Comparison of ENCODE assay signal across 23 cellular contexts in genomic region chr9:101428909-101429308, GRCh38. TPM values are rescaled to one million over a fixed set of nuclear protein-coding genes. Genes with fewer than 3 reads are reported as not detected.
DNase-seq lines count a peak whose midpoint lies in the region; ATAC-seq, FAIRE-seq and TF ChIP-seq lines count a peak whose summit lies in the region.
"Had no signal": no experiment of that assay in that cellular context is flagged by ENCODE, and none has a peak within 500 bp of the region (broad histone marks: within the 10 kb centered on the region; RNA-seq: fewer than 3 reads in every experiment).

No MANE protein-coding gene starts in this region.

- no CpG with 5 or more reads among the region's 3 CpGs for WGBS in IMR-90 (ENCODE audit: extremely low coverage in 2 of 2, insufficient read length in 1 of 2), 2 experiments

- H3K27ac ChIP-seq in IMR-90 (ENCODE audit: insufficient read depth, low read length) (no peak overlapping the region), OCI-LY7 (ENCODE audit: low read depth, low read length, poor library complexity, severe bottlenecking) (peak overlapping the region; percentile 74)
- H3K27ac ChIP-seq: A549; BLaER1 treated with 17β-estradiol and CSF1 and Interleukin-3, amounts not matched to agents 10 nM and 100 nM had no signal

- no peaks in the 10 kb centered on the region for H3K79me2 ChIP-seq in OCI-LY7 (ENCODE audit: insufficient read depth, low read depth, low read length)

- POLR2A ChIA-PET in IMR-90 (lab: Charles Lee; ENCODE audit: unreplicated experiment) = no interaction called here
- POLR2A ChIA-PET in OCI-LY7 (lab: Charles Lee) = interaction anchor here (0.7 to 1.7 kb wide), 4 partner anchors 8 to 104 kb away, joined by 3 to 4 read pairs (median 3); partner anchors contain the start of genes MRPL50 and ZNF189

- no peaks in the 10 kb centered on the region for H3K9me1 ChIP-seq in IMR-90 (ENCODE audit: insufficient read depth, low read length)

- FAIRE-seq in GM19239 (lab: Jason Lieb, UNC) = no peak
- FAIRE-seq: A549, GM12878 had no signal

- H2BK20ac ChIP-seq in IMR-90 (ENCODE audit: low read depth, low read length) = no peak overlapping the region

- no peak overlapping the region for H4K5ac ChIP-seq in IMR-90 (ENCODE audit: low read depth, low read length)

- peaks cover 6% of the 10 kb centered on the region for H3K36me3 Mint-ChIP-seq in Calu3 (ENCODE audit: insufficient read depth, unreplicated experiment)
- H3K36me3 Mint-ChIP-seq: CD14-positive monocyte; CD8-positive, alpha-beta memory T cell had no signal

- H3K9me3 Mint-ChIP-seq in Calu3 (ENCODE audit: low read depth, unreplicated experiment) = peaks cover 6% of the 10 kb centered on the region
- H3K9me3 Mint-ChIP-seq: CD4-positive, alpha-beta T cell had no signal

- TF ChIP-seq CTCF in Calu3 (IDR thresholded peaks at IDR 0.05; ENCODE audit: unreplicated experiment) = no peak
- TF ChIP-seq CTCF in IMR-90 (conservative IDR thresholded peaks at IDR 0.05; ENCODE audit: low read depth, low read length) = no peak
- no peak for TF ChIP-seq CTCF in OCI-LY7 (conservative IDR thresholded peaks at IDR 0.05; ENCODE audit: low read length)

- H2BK120ac ChIP-seq in IMR-90 (ENCODE audit: low read depth, low read length) = no peak overlapping the region

- peaks cover 22% of the 10 kb centered on the region for H3K4me1 Mint-ChIP-seq in Calu3 (ENCODE audit: low read depth, unreplicated experiment)
- H3K4me1 Mint-ChIP-seq: CD14-positive monocyte; CD8-positive, alpha-beta memory T cell had no signal

- no peak overlapping the region for H2AK9ac ChIP-seq in IMR-90 (replicated peaks; ENCODE audit: low read depth, low read length, poor library complexity)

- no peaks in the 10 kb centered on the region for H3K4me1 ChIP-seq in IMR-90 (ENCODE audit: control insufficient read depth, insufficient read depth, low read length)
- peaks cover 21% of the 10 kb centered on the region for H3K4me1 ChIP-seq in OCI-LY7 (ENCODE audit: insufficient read depth, low read length, poor library complexity, severe bottlenecking)
- H3K4me1 ChIP-seq: A549; BE2C; BLaER1 treated with 17β-estradiol and CSF1 and Interleukin-3, amounts not matched to agents 10 nM and 100 nM had no signal

- no peak overlapping the region for H3K23ac ChIP-seq in IMR-90 (ENCODE audit: low read depth, low read length)

- H3K56ac ChIP-seq in IMR-90 (ENCODE audit: extremely low read depth, insufficient read depth, low read length) = no peak overlapping the region

- H4K91ac ChIP-seq in IMR-90 (ENCODE audit: insufficient read depth, low read depth, low read length) = no peak overlapping the region

- H3K4me2 ChIP-seq in IMR-90 (ENCODE audit: low read depth, low read length) (no peak overlapping the region), OCI-LY7 (ENCODE audit: low read length) (peak overlapping the region; percentile 64)
- H3K4me2 ChIP-seq: A549; BLaER1 treated with 17β-estradiol and CSF1 and Interleukin-3, amounts not matched to agents 10 nM and 100 nM had no signal

- TF ChIP-seq RAD21 in IMR-90 (IDR thresholded peaks at IDR 0.05; ENCODE audit: low read length) = no peak

- H3K9ac ChIP-seq in IMR-90 (ENCODE audit: low read depth, low read length) = no peak overlapping the region
- H3K9ac ChIP-seq: BLaER1 treated with 17β-estradiol and CSF1 and Interleukin-3, amounts not matched to agents 10 nM and 100 nM had no signal

- no peaks in the 10 kb centered on the region for H3K36me3 ChIP-seq in IMR-90 (ENCODE audit: control insufficient read depth, insufficient read depth, low read length)
- no peaks in the 10 kb centered on the region for H3K36me3 ChIP-seq in OCI-LY7 (ENCODE audit: insufficient read depth, low read length)
- H3K36me3 ChIP-seq: BE2C; BLaER1 treated with 17β-estradiol and CSF1 and Interleukin-3, amounts not matched to agents 10 nM and 100 nM had no signal

- intact Hi-C loops in Calu3 (cut with micrococcal nuclease; ENCODE audit: unreplicated experiment) (no loop called here), IMR-90 (cut with micrococcal nuclease) (no loop called here), OCI-LY7 (cut with micrococcal nuclease; ENCODE audit: unreplicated experiment) (no loop called here)

- DNase-seq in Calu3 (no peak), IMR-90 (no peak), OCI-LY7 (ENCODE audit: low spot score) (no peak), left lobe of liver (ENCODE audit: low spot score) (no peak), GM19239 (ENCODE audit: insufficient read length, low spot score) (no peak), NCI-H446 treated with DMSO at 0.1 percent for 48 hours (lab: John Stamatoyannopoulos, UW) (no peak)
- DNase-seq: 8988T; ACHN; AML-193; BE2C; CD4-positive, alpha-beta T cell; CD8-positive, alpha-beta memory T cell; DND-41; EL; GDM1; GOT3; H7; HCEC 1CT had no signal

- H3K27me3 ChIP-seq in IMR-90 (ENCODE audit: control insufficient read depth, insufficient read depth, low read length) = no peaks in the 10 kb centered on the region; the same call in 1 of the 2 replicates
- H3K27me3 ChIP-seq: BLaER1 treated with 17β-estradiol and CSF1 and Interleukin-3, amounts not matched to agents 10 nM and 100 nM had no signal

- no peak overlapping the region for H3K4me3 Mint-ChIP-seq in Calu3 (ENCODE audit: low read depth, unreplicated experiment)
- H3K4me3 Mint-ChIP-seq: CD14-positive monocyte; CD4-positive, alpha-beta T cell; CD8-positive, alpha-beta memory T cell had no signal

- ATAC-seq in IMR-90 (ENCODE audit: low read depth) (no peak), left lobe of liver (peak; percentile 0), GM21529 (IDR thresholded peaks at IDR 0.05; ENCODE audit: unreplicated experiment) (no peak)
- ATAC-seq: A549 had no signal

- H2BK5ac ChIP-seq in IMR-90 (ENCODE audit: low read depth, low read length, poor library complexity, severe bottlenecking) = no peak overlapping the region

- H2AK5ac ChIP-seq in IMR-90 (ENCODE audit: low read depth, low read length) = no peak overlapping the region

- H3K27me3 Mint-ChIP-seq in Calu3 (ENCODE audit: unreplicated experiment) = no peaks in the 10 kb centered on the region

- in situ Hi-C loops in IMR-90 (cut with MboI; ENCODE audit: low sequenced_read_pairs) = no loop called here

- no peak overlapping the region for H3K18ac ChIP-seq in IMR-90 (ENCODE audit: low read depth, low read length)

- no peak overlapping the region for H2AFZ ChIP-seq in IMR-90 (replicated peaks; ENCODE audit: low read length, poor library complexity)
- H2AFZ ChIP-seq in OCI-LY7 (ENCODE audit: low read length) = peak overlapping the region; percentile 93; the same call in 1 of the 2 replicates

- no peak overlapping the region for H3K14ac ChIP-seq in IMR-90 (replicated peaks; ENCODE audit: low read depth, low read length)

- TF ChIP-seq POLR2A in IMR-90 (IDR thresholded peaks at IDR 0.05; ENCODE audit: low read depth, low read length) = no peak

- H3K9me2 ChIP-seq in OCI-LY7 (ENCODE audit: insufficient read depth, low read length) = no peaks in the 10 kb centered on the region

- no peak overlapping the region for H4K8ac ChIP-seq in IMR-90 (ENCODE audit: low read depth in 2 of 2, low read length in 2 of 2)

- H3K4me3 ChIP-seq in IMR-90 (ENCODE audit: insufficient read depth, low read depth, low read length) (no peak overlapping the region), OCI-LY7 (ENCODE audit: low read depth, low read length, poor library complexity, severe bottlenecking) (no peak overlapping the region)
- H3K4me3 ChIP-seq: A549; BLaER1 treated with 17β-estradiol and CSF1 and Interleukin-3, amounts not matched to agents 10 nM and 100 nM; GM12878 had no signal

- peak overlapping the region; percentile 8 for H3K27ac Mint-ChIP-seq in Calu3 (ENCODE audit: unreplicated experiment)
- H3K27ac Mint-ChIP-seq: CD14-positive monocyte; CD4-positive, alpha-beta T cell; CD8-positive, alpha-beta memory T cell had no signal

- H2BK15ac ChIP-seq in IMR-90 (ENCODE audit: low read depth, low read length) = no peak overlapping the region

- H3K79me1 ChIP-seq in IMR-90 (ENCODE audit: low read depth in 1 of 2, low read length in 2 of 2) = no peaks in the 10 kb centered on the region

- no peaks in the 10 kb centered on the region for H3K9me3 ChIP-seq in IMR-90 (ENCODE audit: control insufficient read depth, insufficient read depth, low read length)
- no peaks in the 10 kb centered on the region for H3K9me3 ChIP-seq in OCI-LY7 (ENCODE audit: low read length)
- H3K9me3 ChIP-seq: A549; BE2C; BLaER1 treated with 17β-estradiol and CSF1 and Interleukin-3, amounts not matched to agents 10 nM and 100 nM had no signal

- CTCF ChIA-PET in Calu3 (lab: Charles Lee) = interaction anchor here (1.0 kb wide), 1 partner anchor 30 kb away, joined by 3 read pairs; no protein-coding TSS in a partner anchor
- CTCF ChIA-PET in IMR-90 (lab: Yijun Ruan, JAX) = interaction anchor here (0.7 kb wide), 1 partner anchor 36 kb away, joined by 4 read pairs; no protein-coding TSS in a partner anchor
- CTCF ChIA-PET in OCI-LY7 (lab: Charles Lee; ENCODE audit: unreplicated experiment) = no interaction called here

- no peak overlapping the region for H3K4ac ChIP-seq in IMR-90 (ENCODE audit: low read depth, low read length)

- no peaks in the 10 kb centered on the region for H4K20me1 ChIP-seq in IMR-90 (ENCODE audit: insufficient read depth, low read length)
- H4K20me1 ChIP-seq in OCI-LY7 (ENCODE audit: insufficient read depth, low read length) = no peaks in the 10 kb centered on the region
- H4K20me1 ChIP-seq: BLaER1 treated with 17β-estradiol and CSF1 and Interleukin-3, amounts not matched to agents 10 nM and 100 nM had no signal

- BruUV-seq in Calu3 (replicated peaks; lab: Mats Ljungman, UMichigan) (no TSS peak), IMR-90 (replicated peaks; lab: Mats Ljungman, UMichigan) (no TSS peak), OCI-LY7 (replicated peaks; lab: Mats Ljungman, UMichigan) (no TSS peak)

- dilution Hi-C loops in IMR-90 (cut with HindIII; ENCODE audit: low sequenced_read_pairs, unreplicated experiment) = no loop called here

RNA-seq across cellular contexts. Expression of gene ALDOB, which starts 6.7 kb away (rescaled TPM):
- total RNA-seq in Calu3 (2022) (7.1 and 7.4 TPM in 2 replicates), IMR-90 (2012; rRNA removed) (not detected in 2 replicates), OCI-LY7 (2022) (not detected in 2 replicates), left lobe of liver (4,002 TPM)
- polyA plus RNA-seq in IMR-90 (2012; rRNA removed) = not detected in 2 replicates
- not detected in 2 replicates for polyA plus RNA-seq in IMR-90 (2012; cell fraction: cytosol; rRNA removed)
- polyA plus RNA-seq in IMR-90 (2012; cell fraction: nucleus; rRNA removed; ENCODE audit: low replicate concordance) = not detected in 2 replicates
- not detected in 2 replicates for total RNA-seq in OCI-LY7 (2014; rRNA removed; shearing (Covaris generic))
- total RNA-seq: CD4-positive, alpha-beta T cell; CD8-positive, alpha-beta memory T cell; H7 had no signal
- polyA plus RNA-seq: A549; CD14-positive monocyte; CD8-positive, alpha-beta memory T cell had no signal

RNA-seq across cellular contexts. Expression of gene ZNF189, which starts 30.3 kb away (rescaled TPM):
- total RNA-seq in Calu3 (2022) (20.1 and 21.5 TPM in 2 replicates), IMR-90 (2012; rRNA removed) (19.9 and 21.4 TPM in 2 replicates), OCI-LY7 (2022) (17.3 and 17.8 TPM in 2 replicates), left lobe of liver (8.3 TPM)
- polyA plus RNA-seq in IMR-90 (2012; rRNA removed) = 3.7 and 5.9 TPM in 2 replicates
- 0.43 and 0.67 TPM in 2 replicates for polyA plus RNA-seq in IMR-90 (2012; cell fraction: cytosol; rRNA removed)
- 1.2 and 18.2 TPM in 2 replicates for polyA plus RNA-seq in IMR-90 (2012; cell fraction: nucleus; rRNA removed; ENCODE audit: low replicate concordance)
- total RNA-seq in OCI-LY7 (2014; rRNA removed; shearing (Covaris generic)) = 11.0 and 11.7 TPM in 2 replicates

RNA-seq across cellular contexts. Expression of gene MRPL50, which starts 30.5 kb away (rescaled TPM):
- total RNA-seq in Calu3 (2022) = 14.0 TPM in 2 replicates
- 8.6 and 11.1 TPM in 2 replicates for total RNA-seq in IMR-90 (2012; rRNA removed)
- polyA plus RNA-seq in IMR-90 (2012; rRNA removed) = 6.4 and 7.5 TPM in 2 replicates
- 0.71 and 2.2 TPM in 2 replicates for polyA plus RNA-seq in IMR-90 (2012; cell fraction: cytosol; rRNA removed)
- polyA plus RNA-seq in IMR-90 (2012; cell fraction: nucleus; rRNA removed; ENCODE audit: low replicate concordance) = 0.13 and 2.2 TPM in 2 replicates
- total RNA-seq in OCI-LY7 (2014; rRNA removed; shearing (Covaris generic)) = 17.7 and 18.5 TPM in 2 replicates
- total RNA-seq in OCI-LY7 (2022) = 12.8 and 13.3 TPM in 2 replicates
- total RNA-seq in left lobe of liver = 5.1 TPM

RNA-seq across cellular contexts. Expression of gene BAAT, which starts 44.1 kb away (rescaled TPM):
- total RNA-seq in Calu3 (2022) (10.2 and 18.6 TPM in 2 replicates), IMR-90 (2012; rRNA removed) (under 0.01 TPM in 1 of 2 replicates, not detected in the other), OCI-LY7 (2022) (not detected in 2 replicates), left lobe of liver (459 TPM)
- not detected in 2 replicates for polyA plus RNA-seq in IMR-90 (2012; rRNA removed)
- polyA plus RNA-seq in IMR-90 (2012; cell fraction: cytosol; rRNA removed) = not detected in 2 replicates
- 0.02 and 0.09 TPM in 2 replicates for polyA plus RNA-seq in IMR-90 (2012; cell fraction: nucleus; rRNA removed; ENCODE audit: low replicate concordance)
- 0.13 TPM in 1 of 2 replicates, not detected in the other for total RNA-seq in OCI-LY7 (2014; rRNA removed; shearing (Covaris generic))
- total RNA-seq: CD4-positive, alpha-beta T cell; CD8-positive, alpha-beta memory T cell had no signal
- polyA plus RNA-seq: CD14-positive monocyte had no signal

Comparison
In these comparisons a context has a peak if more than half of its experiments do, and no peak if none do; other contexts are left out.
1. RNA of gene ALDOB, which starts 6.7 kb away (total RNA-seq): 4,002 TPM in left lobe of liver (single experiment); 7.1 to 7.4 TPM in Calu3, not detected in OCI-LY7 and not detected in IMR-90; every median in the first group is over 100 times any median in the second.